In genomic region chr10:79347226-79347893, GRCh38 we compare ENCODE assay signal across 8 cellular contexts. TPM values are rescaled to one million over a fixed set of nuclear protein-coding genes. Genes with fewer than 3 reads are reported as not detected.
DNase-seq lines count a peak whose midpoint lies in the region; ATAC-seq, FAIRE-seq and TF ChIP-seq lines count a peak whose summit lies in the region.

Gene PPIF (plus strand): TSS chr10:79347469. CDS start chr10:79347549, 80 bp downstream.

- FAIRE-seq in bronchial epithelial cell (lab: Jason Lieb, UNC), result no peak

- peaks cover 42% of the 10 kb centered on the region for H4K20me1 ChIP-seq in smooth muscle cell (ENCODE audit: low read depth)

- no peaks in the 10 kb centered on the region for H3K9me3 Mint-ChIP-seq in WTC11

- H3K9me3 ChIP-seq in AG04450 (ENCODE audit: control insufficient read depth, insufficient read depth, low read length) (no peaks in the 10 kb centered on the region; the same call in 1 of the 2 replicates), smooth muscle cell (replicated peaks; ENCODE audit: low read depth) (no peaks in the 10 kb centered on the region)

- H3K79me2 ChIP-seq in smooth muscle cell (ENCODE audit: low read depth), result peaks cover 17% of the 10 kb centered on the region

- peak within 1 kb of the TSS; percentile 86 for H3K9ac ChIP-seq in smooth muscle cell (ENCODE audit: low read depth)

- peak; percentile 65 for ATAC-seq in GM18861 (IDR thresholded peaks at IDR 0.05; ENCODE audit: unreplicated experiment)
- ATAC-seq in HG03095 (IDR thresholded peaks at IDR 0.05; ENCODE audit: unreplicated experiment), result peak; percentile 79
- peak; percentile 88 for ATAC-seq in WTC11

- H3K36me3 ChIP-seq in bronchial epithelial cell (ENCODE audit: control insufficient read depth, insufficient read depth, low read length) (peaks cover 22% of the 10 kb centered on the region), smooth muscle cell (ENCODE audit: low read depth) (peaks cover 5% of the 10 kb centered on the region)

- peak within 1 kb of the TSS; percentile 35 for H2AFZ ChIP-seq in smooth muscle cell (ENCODE audit: low read depth)

- peak within 1 kb of the TSS; percentile 65 for H3K4me3 Mint-ChIP-seq in WTC11

- H3K4me3 ChIP-seq in AG04450 (ENCODE audit: low read depth, low read length) (peak within 1 kb of the TSS; percentile 79), bronchial epithelial cell (ENCODE audit: low read depth, low read length) (peak within 1 kb of the TSS; percentile 84), smooth muscle cell (peak within 1 kb of the TSS; percentile 86)

- H3K4me2 ChIP-seq in smooth muscle cell, result peak within 1 kb of the TSS; percentile 96

- no peaks in the 10 kb centered on the region for H3K27me3 Mint-ChIP-seq in WTC11 (ENCODE audit: low read depth)

- TF ChIP-seq CTCF in AG04450 (IDR thresholded peaks at IDR 0.05; ENCODE audit: low read depth, low read length) (peak; percentile 86), WTC11 (IDR thresholded peaks at IDR 0.05) (peak; percentile 95), bronchial epithelial cell (IDR thresholded peaks at IDR 0.05; ENCODE audit: insufficient read depth, low read length, severe bottlenecking) (peak; percentile 86), smooth muscle cell (IDR thresholded peaks at IDR 0.05; ENCODE audit: borderline replicate concordance, insufficient read depth, poor library complexity, severe bottlenecking) (peak; percentile 86)

- H3K27me3 ChIP-seq in AG04450 (ENCODE audit: control insufficient read depth, insufficient read depth, low read length), result no peaks in the 10 kb centered on the region
- H3K27me3 ChIP-seq in bronchial epithelial cell (ENCODE audit: control insufficient read depth, insufficient read depth, low read length), result no peaks in the 10 kb centered on the region
- no peaks in the 10 kb centered on the region for H3K27me3 ChIP-seq in smooth muscle cell (ENCODE audit: low read depth)

- CTCF ChIA-PET in AG04450 (lab: Charles Lee), result interaction anchor here (0.8 to 3.5 kb wide), 8 partner anchors 11 to 53 kb away, joined by 3 to 14 read pairs (median 6); no protein-coding TSS in a partner anchor
- CTCF ChIA-PET in WTC11 (lab: Charles Lee), result interaction anchor here (0.8 to 3.8 kb wide), 23 partner anchors 10 to 794 kb away, joined by 3 to 24 read pairs (median 5); partner anchors contain the start of gene ZCCHC24

- WGBS in smooth muscle cell (ENCODE audit: low lambda C conversion rate), result 2% methylated on average over 71 of the region's 77 CpGs

- H3F3A ChIP-seq in smooth muscle cell (ENCODE audit: low read depth), result no peaks in the 10 kb centered on the region

- peak; percentile 55 for DNase-seq in AG04450 (ENCODE audit: low read depth, low spot score)
- DNase-seq in NCI-H2171 (lab: John Stamatoyannopoulos, UW), result peak; percentile 81
- peak; percentile 96 for DNase-seq in WTC11 (ENCODE audit: low spot score)
- DNase-seq in bronchial epithelial cell (ENCODE audit: low read depth), result peak; percentile 72
- DNase-seq in iPS-NIHi7 (ENCODE audit: extremely low spot score), result peak; percentile 95
- DNase-seq in smooth muscle cell (lab: John Stamatoyannopoulos, UW; ENCODE audit: unreplicated experiment), result peak; percentile 85

- peaks cover 7% of the 10 kb centered on the region for H3K4me1 ChIP-seq in smooth muscle cell (ENCODE audit: low read depth)

- H3K4me1 Mint-ChIP-seq in WTC11, result peaks cover 8% of the 10 kb centered on the region

- H3K36me3 Mint-ChIP-seq in WTC11, result peaks cover 21% of the 10 kb centered on the region

- POLR2A ChIA-PET in AG04450 (lab: Yijun Ruan, JAX) (interaction anchor here (0.6 to 2.1 kb wide), 7 partner anchors 10 to 120 kb away, joined by 3 to 7 read pairs (median 3); no protein-coding TSS in a partner anchor), WTC11 (lab: Charles Lee) (interaction anchor here (0.7 to 1.3 kb wide), 3 partner anchors 13 to 49 kb away, joined by 3 read pairs; no protein-coding TSS in a partner anchor)

- H3K27ac ChIP-seq in AG04450 (ENCODE audit: low read depth, low read length), result peak within 1 kb of the TSS; percentile 87
- peak within 1 kb of the TSS; percentile 28 for H3K27ac ChIP-seq in smooth muscle cell (ENCODE audit: low read depth)

- H3K27ac Mint-ChIP-seq in WTC11, result no peak within 1 kb of the TSS

TF ChIP-seq in WTC11, 78 proteins besides CTCF, POLR2A, EP300 and RAD21:
- TF ChIP-seq ATF1 (CRISPR knock-in tag; IDR thresholded peaks at IDR 0.05) (no peak), FOXP4 (CRISPR knock-in tag; IDR thresholded peaks at IDR 0.05) (peak; percentile 33; the same call in 1 of the 2 replicates), SP1 (CRISPR knock-in tag; conservative IDR thresholded peaks at IDR 0.05) (peak; percentile 74), FOXP1 (CRISPR knock-in tag; IDR thresholded peaks at IDR 0.05; ENCODE audit: borderline replicate concordance) (peak; percentile 8; the same call in 1 of the 2 replicates), E2F4 (CRISPR knock-in tag; IDR thresholded peaks at IDR 0.05; ENCODE audit: borderline replicate concordance, low read depth) (no peak), RELA (CRISPR knock-in tag; IDR thresholded peaks at IDR 0.05; ENCODE audit: borderline replicate concordance) (peak; percentile 47; the same call in 1 of the 2 replicates), TEAD1 (CRISPR knock-in tag; IDR thresholded peaks at IDR 0.05) (0 out of 2 replicates have a peak, but pooled peaks have one; percentile 3), ESRRA (CRISPR knock-in tag; IDR thresholded peaks at IDR 0.05; ENCODE audit: borderline replicate concordance) (peak; percentile 48; the same call in 1 of the 2 replicates), TCF7 (CRISPR knock-in tag; IDR thresholded peaks at IDR 0.05; ENCODE audit: low read depth) (0 out of 2 replicates have a peak, but pooled peaks have one; percentile 9), NFATC4 (CRISPR knock-in tag; IDR thresholded peaks at IDR 0.05) (no peak), GABPB1 (CRISPR knock-in tag; IDR thresholded peaks at IDR 0.05) (0 out of 2 replicates have a peak, but pooled peaks have one; percentile 44), KAT7 (CRISPR knock-in tag; IDR thresholded peaks at IDR 0.05; ENCODE audit: borderline replicate concordance) (peak; percentile 87; the same call in 1 of the 2 replicates), JUN (CRISPR knock-in tag; IDR thresholded peaks at IDR 0.05) (no peak), HMGXB4 (CRISPR knock-in tag; IDR thresholded peaks at IDR 0.05) (peak; percentile 82), E2F5 (CRISPR knock-in tag; IDR thresholded peaks at IDR 0.05) (peak; percentile 69; the same call in 1 of the 2 replicates)

RNA-seq across cellular contexts. Expression of gene PPIF, which starts in this region (rescaled TPM):
- polyA plus RNA-seq in AG04450 (2011; rRNA removed), result 68.6 and 77.2 TPM in 2 replicates
- 50.0 and 81.1 TPM in 2 replicates for polyA minus RNA-seq in AG04450 (2011; rRNA and poly(A)+ RNA removed)
- 80.9 to 91.4 TPM (median 89.9 TPM) in 3 replicates for total RNA-seq in WTC11 (2021)
- total RNA-seq in bronchial epithelial cell, result 19.5 and 27.1 TPM in 2 replicates
- 24.3 and 28.5 TPM in 2 replicates for total RNA-seq in smooth muscle cell
- polyA plus RNA-seq in smooth muscle cell, result 29.7 and 35.2 TPM in 2 replicates

Comparison
In these comparisons a context has a peak if more than half of its experiments do, and no peak if none do; other contexts are left out.
1. Peak in every context shown above with its lines: DNase-seq, ATAC-seq, H3K4me3 ChIP-seq and H3K27ac ChIP-seq.